In the genomic region with DNA sequence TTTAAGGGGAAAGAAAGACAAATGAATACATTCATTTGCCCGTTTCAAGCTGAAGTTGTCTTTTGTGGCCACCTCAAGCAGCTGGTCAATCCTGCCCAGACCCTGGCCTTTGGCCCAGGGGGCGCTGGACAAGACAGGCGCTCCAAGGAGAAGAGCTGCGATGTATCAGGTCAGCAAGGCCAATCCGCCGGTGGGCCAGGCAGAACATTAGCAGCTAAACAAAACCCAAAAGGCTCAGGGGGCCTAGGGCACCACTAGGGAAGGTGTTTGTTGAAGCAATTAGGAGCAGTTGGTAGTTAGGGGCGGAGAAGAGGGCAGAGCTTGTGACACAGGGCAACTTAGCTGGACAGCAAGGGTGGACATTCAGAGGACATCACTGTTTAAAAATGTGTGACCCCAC, we compare ENCODE assay signal across 24 cellular contexts.
"Had no signal": no experiment of that assay in that cellular context is flagged by ENCODE, and none has a peak within 500 bp of the region (broad histone marks: within the 10 kb centered on the region; RNA-seq: fewer than 3 reads in every experiment).

No MANE protein-coding gene starts in this region.

- H3K36me3 ChIP-seq: colonic mucosa, lower lobe of right lung, ovary, sigmoid colon, suprapubic skin, transverse colon, vagina had no signal

- H3K4me3 Mint-ChIP-seq: dendritic cell treated with granulocyte-macrophage colony-stimulating factor and Interleukin-4, amounts not matched to agents 40 ng/mL and 50 ng/mL, for 4 days; memory B cell; mesothelial cell of epicardium; stimulated activated naive B cell treated with anti-CD40 and anti-IgM and Interleukin-4, amounts not matched to agents 10 μg/mL and 1 μg/mL and 100 μg/mL, for 72 hours; stimulated activated naive CD8-positive, alpha-beta T cell treated with anti-CD3 and anti-CD28 coated beads, Interleukin-15, amount 100 ng/mL, for 72 hours had no signal

- H3K4me1 ChIP-seq: colonic mucosa, lower lobe of right lung, transverse colon had no signal

- H3K27me3 ChIP-seq: ovary, vagina had no signal

- H3K4me1 Mint-ChIP-seq: nephron had no signal

- H3K9me3 Mint-ChIP-seq: dendritic cell treated with granulocyte-macrophage colony-stimulating factor and Interleukin-4, amounts not matched to agents 40 ng/mL and 50 ng/mL, for 4 days; memory B cell; mesothelial cell of epicardium; stimulated activated naive B cell treated with anti-CD40 and anti-IgM and Interleukin-4, amounts not matched to agents 10 μg/mL and 1 μg/mL and 100 μg/mL, for 72 hours; stimulated activated naive CD8-positive, alpha-beta T cell treated with anti-CD3 and anti-CD28 coated beads, Interleukin-15, amount 100 ng/mL, for 72 hours had no signal

- H3K27ac Mint-ChIP-seq: dendritic cell treated with granulocyte-macrophage colony-stimulating factor and Interleukin-4, amounts not matched to agents 40 ng/mL and 50 ng/mL, for 4 days; memory B cell; mesothelial cell of epicardium; nephron; stimulated activated naive B cell treated with anti-CD40 and anti-IgM and Interleukin-4, amounts not matched to agents 10 μg/mL and 1 μg/mL and 100 μg/mL, for 72 hours; stimulated activated naive CD8-positive, alpha-beta T cell treated with anti-CD3 and anti-CD28 coated beads, Interleukin-15, amount 100 ng/mL, for 72 hours had no signal

- ATAC-seq: left ventricle myocardium superior; lower lobe of right lung; mucosa of descending colon; psoas muscle; right cardiac atrium; stimulated activated naive B cell treated with anti-CD40 and anti-IgM and Interleukin-4, amounts not matched to agents 10 μg/mL and 1 μg/mL and 100 μg/mL, for 72 hours; stimulated activated naive CD8-positive, alpha-beta T cell treated with anti-CD3 and anti-CD28 coated beads, Interleukin-15, amount 100 ng/mL, for 72 hours had no signal

- DNase-seq: colonic mucosa; effector memory CD4-positive, alpha-beta T cell; erythroblast; head of caudate nucleus; left ventricle myocardium superior; lower lobe of right lung; mucosa of descending colon; naive B cell; occipital lobe; ovary; posterior cingulate gyrus; psoas muscle; right cardiac atrium; sigmoid colon; stimulated activated CD4-positive, alpha-beta T cell treated with anti-CD3 and anti-CD28 coated beads, Interleukin-4, amount 100 ng/mL, for 4 hours; stimulated activated naive B cell treated with anti-CD40 and anti-IgM and Interleukin-4, amounts not matched to agents 10 μg/mL and 1 μg/mL and 100 μg/mL, for 72 hours; stimulated activated naive CD8-positive, alpha-beta T cell treated with anti-CD3 and anti-CD28 coated beads, Interleukin-15, amount 100 ng/mL, for 72 hours; transverse colon had no signal

- H3K9me3 ChIP-seq: colonic mucosa, lower lobe of right lung, mucosa of descending colon, ovary, psoas muscle, sigmoid colon, suprapubic skin, transverse colon, vagina had no signal

- H3K27ac ChIP-seq: colonic mucosa, lower lobe of right lung, ovary, psoas muscle, sigmoid colon, suprapubic skin, transverse colon, vagina had no signal

- H3K36me3 Mint-ChIP-seq: memory B cell; mesothelial cell of epicardium; naive B cell; stimulated activated naive B cell treated with anti-CD40 and anti-IgM and Interleukin-4, amounts not matched to agents 10 μg/mL and 1 μg/mL and 100 μg/mL, for 72 hours had no signal

- H3K4me3 ChIP-seq: colonic mucosa, lower lobe of right lung, mucosa of descending colon, ovary, psoas muscle, sigmoid colon, suprapubic skin, transverse colon, vagina had no signal
